Comparison of ENCODE assay signal across 12 cellular contexts in the genomic region with DNA sequence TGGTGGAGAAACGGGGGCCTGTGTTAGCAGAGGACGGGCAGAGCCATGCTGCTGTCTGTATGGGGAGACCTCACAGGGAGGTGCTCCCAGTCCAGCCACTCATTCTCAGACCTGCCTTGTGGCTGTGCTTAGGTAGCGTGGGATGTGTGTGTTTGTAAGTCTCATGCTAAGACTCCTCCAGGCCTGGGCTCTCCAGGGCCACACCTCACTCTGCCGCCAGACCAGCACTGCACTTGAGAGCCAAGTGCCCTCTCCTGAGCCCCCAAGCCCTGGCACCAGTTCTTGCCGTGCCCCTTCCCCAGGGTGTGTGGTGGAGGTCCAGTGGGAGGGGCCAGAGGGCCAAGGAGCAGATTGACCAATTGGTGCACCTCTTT.
DNase-seq lines count a peak whose midpoint lies in the region; ATAC-seq and TF ChIP-seq lines count a peak whose summit lies in the region.
"Had no signal": no experiment of that assay in that cellular context is flagged by ENCODE, and none has a peak within 500 bp of the region (broad histone marks: within the 10 kb centered on the region; RNA-seq: fewer than 3 reads in every experiment).

No MANE protein-coding gene starts in this region.

- DNase-seq in esophagus squamous epithelium (lab: John Stamatoyannopoulos, UW) (no peak), progenitor cell of endocrine pancreas (ENCODE audit: low spot score, unreplicated experiment) (no peak), upper lobe of right lung (no peak), HAP-1 (ENCODE audit: low spot score in 2 of 2) (no peak), NCI-H2029 treated with DMSO at 0.1 percent for 48 hours (lab: John Stamatoyannopoulos, UW) (no peak)
- DNase-seq: COR-L47, NCI-H1048, NCI-H1436 treated with DMSO at 0.1 percent for 48 hours, NCI-H2081, NCI-H748 treated with DMSO at 0.1 percent for 48 hours had no signal

- H3K4me3 ChIP-seq in esophagus squamous epithelium (no peak overlapping the region), upper lobe of right lung (no peak overlapping the region), HAP-1 (no peak overlapping the region)

- peaks cover 0 to 34% (median 11%) of the 10 kb centered on the region in 3 donors for H3K4me1 ChIP-seq in esophagus squamous epithelium
- H3K4me1 ChIP-seq in upper lobe of right lung = peaks cover 6% of the 10 kb centered on the region
- peaks cover 11% of the 10 kb centered on the region for H3K4me1 ChIP-seq in HAP-1

- H3K27me3 ChIP-seq in esophagus squamous epithelium (no peaks in the 10 kb centered on the region), upper lobe of right lung (no peaks in the 10 kb centered on the region), HAP-1 (ENCODE audit: low read depth) (no peaks in the 10 kb centered on the region)

- H3K27me3 Mint-ChIP-seq in progenitor cell of endocrine pancreas = no peaks in the 10 kb centered on the region

- peaks cover 24% of the 10 kb centered on the region for H3K36me3 Mint-ChIP-seq in progenitor cell of endocrine pancreas (ENCODE audit: insufficient read depth)

- H3K4me3 Mint-ChIP-seq in progenitor cell of endocrine pancreas (ENCODE audit: low read depth) = no peak overlapping the region

- no peak for TF ChIP-seq POLR2A in esophagus squamous epithelium (IDR thresholded peaks at IDR 0.05)

- WGBS in esophagus squamous epithelium, 2 donors = 61 to 83% methylated on average over 2 of the region's 5 CpGs

- intact Hi-C loops in esophagus squamous epithelium (cut with DNase I) (no loop called here), upper lobe of right lung (cut with DNase I) (no loop called here)

- H3K36me3 ChIP-seq in esophagus squamous epithelium = peaks cover 14 to 100% (median 24%) of the 10 kb centered on the region in 3 donors
- H3K36me3 ChIP-seq in upper lobe of right lung = peaks cover 69% of the 10 kb centered on the region
- no peaks in the 10 kb centered on the region for H3K36me3 ChIP-seq in HAP-1 (replicated peaks)

- peaks cover 6% of the 10 kb centered on the region for H3K4me1 Mint-ChIP-seq in progenitor cell of endocrine pancreas (ENCODE audit: low read depth)

- H3K9me3 ChIP-seq in esophagus squamous epithelium (no peaks in the 10 kb centered on the region), upper lobe of right lung (no peaks in the 10 kb centered on the region), HAP-1 (no peaks in the 10 kb centered on the region)

- TF ChIP-seq CTCF in esophagus squamous epithelium (IDR thresholded peaks at IDR 0.05) (no peak), progenitor cell of endocrine pancreas (IDR thresholded peaks at IDR 0.05; ENCODE audit: unreplicated experiment) (no peak), upper lobe of right lung (IDR thresholded peaks at IDR 0.05) (no peak)

- H3K27ac Mint-ChIP-seq in progenitor cell of endocrine pancreas = peak overlapping the region; percentile 64

- in situ Hi-C loops in HAP-1 (cut with MboI; ENCODE audit: low sequenced_read_pairs) = loop anchor here (10.0 kb wide), 1 partner anchor 304 kb away; no protein-coding TSS in a partner anchor

- H3K27ac ChIP-seq in angular gyrus (ENCODE audit: low read depth, low read length) = peak overlapping the region; percentile 2
- peak overlapping the region in 3 of 4 donors; percentile 62 to 78 (median 68) for H3K27ac ChIP-seq in esophagus squamous epithelium
- no peak overlapping the region for H3K27ac ChIP-seq in upper lobe of right lung

- H3K9me3 Mint-ChIP-seq in progenitor cell of endocrine pancreas (ENCODE audit: low read depth) = no peaks in the 10 kb centered on the region

- ATAC-seq in upper lobe of right lung = peak; percentile 34
- ATAC-seq in HG03025 (IDR thresholded peaks at IDR 0.05; ENCODE audit: low FRiP score, unreplicated experiment) = no peak
